In genomic region chr13:49410477-49410876, GRCh38 we compare ENCODE assay signal across 25 cellular contexts.
"Had no signal": no experiment of that assay in that cellular context is flagged by ENCODE, and none has a peak within 500 bp of the region (broad histone marks: within the 10 kb centered on the region; RNA-seq: fewer than 3 reads in every experiment).

No MANE protein-coding gene starts in this region.

- H3K4me3 ChIP-seq: testis, transverse colon had no signal

- H3K4me1 ChIP-seq: testis had no signal

- FAIRE-seq: astrocyte, keratinocyte had no signal

- H3K27ac ChIP-seq: brain microvascular endothelial cell, testis had no signal

- H3K9me3 ChIP-seq: testis, transverse colon had no signal

- DNase-seq: activated CD4-positive, alpha-beta T cell treated with anti-CD3 and anti-CD28 coated beads for 4 hours; activated CD4-positive, alpha-beta T cell treated with anti-CD3 and anti-CD28 coated beads, Interleukin-2, amount 50 U/mL, for 4 hours; activated CD4-positive, CD25-positive, alpha-beta regulatory T cell; activated CD8-positive, alpha-beta memory T cell treated with anti-CD3 and anti-CD28 coated beads for 24 hours; activated effector memory CD4-positive, alpha-beta T cell treated with anti-CD3 and anti-CD28 coated beads, Interleukin-2, amount 50 U/mL, for 16 hours; activated naive CD4-positive, alpha-beta T cell treated with anti-CD3 and anti-CD28 coated beads, Interleukin-2, amount 10 ng/mL, durations not matched to agents 7 days and 5 days; activated naive CD8-positive, alpha-beta T cell treated with anti-CD3 and anti-CD28 coated beads, Interleukin-2, amount 10 ng/mL, durations not matched to agents 7 days and 5 days; amniotic stem cell; brain microvascular endothelial cell; caudate nucleus; cortex of kidney; head of caudate nucleus; hippocampal formation; left colon; mammary epithelial cell; naive thymus-derived CD8-positive, alpha-beta T cell; nucleus accumbens; right cardiac atrium; stimulated activated CD4-positive, alpha-beta T cell treated with anti-CD3 and anti-CD28 coated beads, Interleukin-2, amount 100 ng/mL, for 48 hours; stimulated activated naive CD4-positive, alpha-beta T cell treated with Interleukin-2 at 50 U/mL for 16 hours; testis; transverse colon had no signal

- H3K27me3 ChIP-seq: brain microvascular endothelial cell, testis, transverse colon had no signal

- H3K36me3 ChIP-seq: brain microvascular endothelial cell, transverse colon had no signal

- ATAC-seq: esophagus mucosa; left colon; naive thymus-derived CD8-positive, alpha-beta T cell; right cardiac atrium had no signal
